Comparison of ENCODE assay signal across 2 cellular contexts in genomic region chr9:123296174-123296573, GRCh38.
A peak's percentile ranks its signal among the peaks of the same experiment; 100 is the strongest.
TF ChIP-seq lines count a peak whose summit lies in the region.

No MANE protein-coding gene starts in this region.

TF ChIP-seq in HEK293, 187 proteins besides CTCF, POLR2A, EP300 and RAD21:
- TF ChIP-seq TCF7L2 (IDR thresholded peaks at IDR 0.05; ENCODE audit: borderline replicate concordance, low read depth, low read length) (no peak), ZNF658 (tag by site-specific recombination; IDR thresholded peaks at IDR 0.05) (no peak), SP7 (tag by site-specific recombination; IDR thresholded peaks at IDR 0.05) (no peak), ZNF335 (tag by site-specific recombination; conservative IDR thresholded peaks at IDR 0.05) (no peak), ZNF16 (tag by site-specific recombination; IDR thresholded peaks at IDR 0.05; ENCODE audit: low read depth) (peak; percentile 92)

TF ChIP-seq in K562, 482 proteins besides CTCF, POLR2A, EP300 and RAD21:
- TF ChIP-seq SMARCA5 (IDR thresholded peaks at IDR 0.05) (peak; percentile 81; the same call in 1 of the 2 replicates), ZNF57 (CRISPR knock-in tag; IDR thresholded peaks at IDR 0.05) (no peak), RCOR1 (IDR thresholded peaks at IDR 0.05; ENCODE audit: borderline replicate concordance in 1 of 2, low read depth in 2 of 2, low read length in 2 of 2) (peak in 1 of 2 experiments; percentile 53; a peak in 1 of 4 replicates), HDAC1 (IDR thresholded peaks at IDR 0.05) (0 out of 4 replicates have a peak, but pooled peaks of 1 of the 2 experiments have one; percentile 48), HDGF (IDR thresholded peaks at IDR 0.05) (0 out of 2 replicates have a peak, but pooled peaks have one; percentile 51), BCOR (IDR thresholded peaks at IDR 0.05) (peak; percentile 98), MEF2D (tag; conservative IDR thresholded peaks at IDR 0.05; ENCODE audit: low read depth) (0 out of 2 replicates have a peak, but pooled peaks have one; percentile 20), HDAC2 (IDR thresholded peaks at IDR 0.05) (peak; percentile 85), POLR2AphosphoS5 (IDR thresholded peaks at IDR 0.05; ENCODE audit: control insufficient read depth, insufficient read depth, low read depth, low read length) (no peak), ZFP36 (IDR thresholded peaks at IDR 0.05; ENCODE audit: low read depth, low read length, partially characterized antibody) (peak; percentile 86), SREBF1 (IDR thresholded peaks at IDR 0.05; ENCODE audit: borderline replicate concordance, low read depth, low read length) (no peak), CBX3 (IDR thresholded peaks at IDR 0.05; ENCODE audit: borderline replicate concordance in 1 of 2, low read length in 2 of 2) (0 out of 3 replicates have a peak, but pooled peaks of 1 of the 2 experiments have one; percentile 27), TFAP4 (CRISPR knock-in tag; IDR thresholded peaks at IDR 0.05; ENCODE audit: borderline replicate concordance) (no peak), RBM25 (IDR thresholded peaks at IDR 0.05; ENCODE audit: low read depth, low read length, severe bottlenecking) (peak; percentile 81), TARDBP (IDR thresholded peaks at IDR 0.05) (0 out of 2 replicates have a peak, but pooled peaks have one; percentile 36)
TF ChIP-seq in K562: peak in this region for 11.
